Comparison of ENCODE assay signal across 8 cellular contexts in the genomic region with DNA sequence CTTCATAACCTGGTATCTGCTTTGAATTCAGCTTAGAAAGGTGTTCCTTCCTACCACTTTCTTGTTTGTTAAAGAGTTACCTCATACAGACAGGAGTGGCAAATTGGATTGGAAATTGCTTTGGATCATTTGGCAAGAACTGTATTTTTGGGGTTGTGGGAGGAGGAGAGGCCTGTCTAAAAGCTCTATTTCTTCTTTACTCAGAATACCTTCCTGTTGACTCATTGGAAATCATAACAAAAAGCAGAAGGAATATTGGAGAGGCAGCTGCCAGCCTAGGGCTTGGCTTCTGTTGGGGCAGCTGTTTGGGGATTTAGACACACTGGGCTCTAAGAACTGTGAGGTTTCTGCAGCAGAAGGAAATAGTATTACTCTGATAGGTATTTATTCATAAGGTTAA. TPM values are rescaled to one million over a fixed set of nuclear protein-coding genes. Genes with fewer than 3 reads are reported as not detected.
A peak's percentile ranks its signal among the peaks of the same experiment; 100 is the strongest.
DNase-seq lines count a peak whose midpoint lies in the region; ATAC-seq and TF ChIP-seq lines count a peak whose summit lies in the region.

No MANE protein-coding gene starts in this region.

- peaks cover 87% of the 10 kb centered on the region for H3K79me2 ChIP-seq in ACC112 (ENCODE audit: control insufficient read depth, insufficient read depth, low read length, unreplicated experiment)

- H3K9me3 ChIP-seq in esophagus muscularis mucosa: no peaks in the 10 kb centered on the region

- intact Hi-C loops in esophagus muscularis mucosa (cut with DNase I): no loop called here

- H3K36me3 ChIP-seq in ACC112 (ENCODE audit: insufficient read depth, low read length) (no peaks in the 10 kb centered on the region; the same call in 1 of the 2 replicates), esophagus muscularis mucosa (no peaks in the 10 kb centered on the region)

- H3K27me3 ChIP-seq in ACC112 (ENCODE audit: insufficient read depth, low read length) (no peaks in the 10 kb centered on the region), esophagus muscularis mucosa (no peaks in the 10 kb centered on the region)

- TF ChIP-seq CTCF in HFF-Myc (IDR thresholded peaks at IDR 0.05; ENCODE audit: low read depth, low read length, missing control alignments): no peak
- TF ChIP-seq CTCF in esophagus muscularis mucosa (IDR thresholded peaks at IDR 0.05): no peak
- no peak for TF ChIP-seq CTCF in omental fat pad (IDR thresholded peaks at IDR 0.05)

- DNase-seq in HFF-Myc (ENCODE audit: extremely low read depth, low read depth) (peak; percentile 68), esophagus muscularis mucosa (ENCODE audit: extremely low spot score) (no peak), omental fat pad (ENCODE audit: low spot score) (no peak)
- DNase-seq in central memory CD4-positive, alpha-beta T cell: no peak

- no peak for TF ChIP-seq EP300 in esophagus muscularis mucosa (IDR thresholded peaks at IDR 0.05)

- peaks cover 63% of the 10 kb centered on the region for H3K4me1 ChIP-seq in ACC112 (ENCODE audit: control insufficient read depth, insufficient read depth, low read length, unreplicated experiment)
- peaks cover 58 to 98% (median 95%) of the 10 kb centered on the region in 4 donors for H3K4me1 ChIP-seq in esophagus muscularis mucosa

- no peak overlapping the region for H2AFZ ChIP-seq in ACC112 (ENCODE audit: low read length, unreplicated experiment)

- TF ChIP-seq POLR2A in esophagus muscularis mucosa (IDR thresholded peaks at IDR 0.05; ENCODE audit: low read depth): no peak

- H3K27ac ChIP-seq in ACC112 (ENCODE audit: low read depth, low read length): peak overlapping the region; percentile 93
- H3K27ac ChIP-seq in esophagus muscularis mucosa (replicated peaks in 1 of 4): peak overlapping the region; percentile 83 to 87 (median 86)

- H3K4me3 ChIP-seq in ACC112 (ENCODE audit: low read depth, low read length) (peak overlapping the region; percentile 34), HFF-Myc (replicated peaks; ENCODE audit: low read depth, low read length) (no peak overlapping the region), esophagus muscularis mucosa (no peak overlapping the region)

- peak; percentile 86 for ATAC-seq in SK-N-SH treated with all-trans-retinoic acid at 6 μM for 48 hours
- peak; percentile 92 for ATAC-seq in omental fat pad (ENCODE audit: low FRiP score)
- ATAC-seq in HG03520 (IDR thresholded peaks at IDR 0.05; ENCODE audit: unreplicated experiment): no peak
- no peak for ATAC-seq in HG03108 (IDR thresholded peaks at IDR 0.05; ENCODE audit: unreplicated experiment)

TF ChIP-seq in SK-N-SH treated with all-trans-retinoic acid at 6 μM for 48 hours, 23 proteins besides CTCF, POLR2A, EP300 and RAD21:
- TF ChIP-seq GLIS3 (CRISPR knock-in tag; IDR thresholded peaks at IDR 0.05): 0 out of 2 replicates have a peak, but pooled peaks have one; percentile 78
- TF ChIP-seq CSDC2 (CRISPR knock-in tag; IDR thresholded peaks at IDR 0.05): peak; percentile 78; the same call in 1 of the 2 replicates
- TF ChIP-seq, protein P1, sequence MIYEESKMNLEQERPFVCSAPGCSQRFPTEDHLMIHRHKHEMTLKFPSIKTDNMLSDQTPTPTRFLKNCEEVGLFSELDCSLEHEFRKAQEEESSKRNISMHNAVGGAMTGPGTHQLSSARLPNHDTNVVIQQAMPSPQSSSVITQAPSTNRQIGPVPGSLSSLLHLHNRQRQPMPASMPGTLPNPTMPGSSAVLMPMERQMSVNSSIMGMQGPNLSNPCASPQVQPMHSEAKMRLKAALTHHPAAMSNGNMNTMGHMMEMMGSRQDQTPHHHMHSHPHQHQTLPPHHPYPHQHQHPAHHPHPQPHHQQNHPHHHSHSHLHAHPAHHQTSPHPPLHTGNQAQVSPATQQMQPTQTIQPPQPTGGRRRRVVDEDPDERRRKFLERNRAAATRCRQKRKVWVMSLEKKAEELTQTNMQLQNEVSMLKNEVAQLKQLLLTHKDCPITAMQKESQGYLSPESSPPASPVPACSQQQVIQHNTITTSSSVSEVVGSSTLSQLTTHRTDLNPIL (CRISPR knock-in tag; IDR thresholded peaks at IDR 0.05; ENCODE audit: low read depth): 0 out of 2 replicates have a peak, but pooled peaks have one; percentile 20
- TF ChIP-seq RARB (CRISPR knock-in tag; IDR thresholded peaks at IDR 0.05): no peak
- no peak for TF ChIP-seq ZNF70 (CRISPR knock-in tag; IDR thresholded peaks at IDR 0.05)
- peak; percentile 74 for TF ChIP-seq ISL1 (CRISPR knock-in tag; IDR thresholded peaks at IDR 0.05)

RNA-seq across cellular contexts. Expression of a gene that starts 14.2 kb away (rescaled TPM):
- total RNA-seq in esophagus muscularis mucosa (100 to 1,000 TPM; 212 to 293 (median 251) TPM), omental fat pad (100 to 1,000 TPM; 220 to 320 (median 295) TPM)

RNA-seq across cellular contexts. Expression of a gene that starts 50.1 kb away (rescaled TPM):
- total RNA-seq in esophagus muscularis mucosa (1 to 10 TPM; 1.5 to 2.3 (median 1.7) TPM), omental fat pad (1 to 10 TPM in 2 of 4 donors, under 1 TPM in 2; 0.36 to 1.8 (median 1.1) TPM)

Comparison
In these comparisons a context has a peak if more than half of its experiments do, and no peak if none do; other contexts are left out.
1. ATAC-seq: peak in SK-N-SH treated with all-trans-retinoic acid at 6 μM for 48 hours (single experiment) and omental fat pad (single experiment); none in HG03520 (single experiment) and HG03108 (single experiment).